8 cellular contexts compared by ENCODE assay signal in genomic region chr1:37752583-37753471, GRCh38. TPM values are rescaled to one million over a fixed set of nuclear protein-coding genes. Genes with fewer than 3 reads are reported as not detected.
DNase-seq lines count a peak whose midpoint lies in the region; ATAC-seq and TF ChIP-seq lines count a peak whose summit lies in the region.

No MANE protein-coding gene starts in this region.

- no peaks in the 10 kb centered on the region for H3K79me2 ChIP-seq in trophoblast cell (ENCODE audit: control insufficient read depth, insufficient read depth, low read length, poor library complexity)

- H3K4me3 Mint-ChIP-seq in activated B cell treated with CpG ODN at 0.5 μM for 24 hours = peak overlapping the region; percentile 77

- no peaks in the 10 kb centered on the region for H3K36me3 Mint-ChIP-seq in activated B cell treated with CpG ODN at 0.5 μM for 24 hours (ENCODE audit: low read depth)

- ATAC-seq in activated B cell treated with CpG ODN at 0.5 μM for 24 hours (ENCODE audit: low read depth) (peak; percentile 76), foreskin keratinocyte (peak; percentile 60), GM21723 (IDR thresholded peaks at IDR 0.05; ENCODE audit: unreplicated experiment) (no peak)

- no peak overlapping the region for H4K12ac ChIP-seq in trophoblast cell (ENCODE audit: low read depth, low read length)

- H4K91ac ChIP-seq in trophoblast cell (ENCODE audit: low read depth, low read length) = no peak overlapping the region

- no peak overlapping the region for H3K23ac ChIP-seq in trophoblast cell (ENCODE audit: low read length)

- peak overlapping the region; percentile 70 for H3K4me3 ChIP-seq in trophoblast cell (ENCODE audit: low read depth, low read length)

- H3K27me3 ChIP-seq in foreskin keratinocyte (peaks cover 90% of the 10 kb centered on the region), trophoblast cell (ENCODE audit: insufficient read depth, low read length) (peaks cover 44% of the 10 kb centered on the region)

- no peaks in the 10 kb centered on the region for H3K36me3 ChIP-seq in trophoblast cell (ENCODE audit: control insufficient read depth in 1 of 2, insufficient read depth in 2 of 2, low read length in 2 of 2)

- H4K8ac ChIP-seq in trophoblast cell (ENCODE audit: low read depth, low read length) = no peak overlapping the region

- no peaks in the 10 kb centered on the region for H3K4me1 ChIP-seq in foreskin keratinocyte
- peaks cover 0 to 3% of the 10 kb centered on the region in 2 experiments for H3K4me1 ChIP-seq in trophoblast cell (ENCODE audit: control insufficient read depth in 1 of 2, insufficient read depth in 2 of 2, low read length in 2 of 2)

- no peak overlapping the region for H2BK12ac ChIP-seq in trophoblast cell (ENCODE audit: low read length)

- H3K9me3 ChIP-seq in trophoblast cell (ENCODE audit: insufficient read depth, low read depth, low read length) = peaks cover 7% of the 10 kb centered on the region

- H2BK5ac ChIP-seq in trophoblast cell (ENCODE audit: low read depth, low read length, poor library complexity) = no peak overlapping the region

- H3K9me3 Mint-ChIP-seq in activated B cell treated with CpG ODN at 0.5 μM for 24 hours = no peaks in the 10 kb centered on the region

- H2AK5ac ChIP-seq in trophoblast cell (ENCODE audit: low read length) = no peak overlapping the region

- POLR2A ChIA-PET in activated B cell treated with CpG ODN at 0.5 μM for 24 hours (lab: Charles Lee) = no interaction called here

- intact Hi-C loops in activated B cell treated with CpG ODN at 0.5 μM for 24 hours (cut with micrococcal nuclease) = no loop called here

- H3K9ac ChIP-seq in trophoblast cell (ENCODE audit: low read length) = no peak overlapping the region

- H3K79me1 ChIP-seq in trophoblast cell (ENCODE audit: low read length) = no peaks in the 10 kb centered on the region

- H2BK120ac ChIP-seq in trophoblast cell (ENCODE audit: insufficient read depth, low read length, poor library complexity) = no peak overlapping the region

- H3K27ac ChIP-seq in foreskin keratinocyte = no peak overlapping the region
- no peak overlapping the region for H3K27ac ChIP-seq in trophoblast cell (ENCODE audit: low read depth, low read length)

- no peak overlapping the region for H3K18ac ChIP-seq in trophoblast cell (ENCODE audit: low read length)

- WGBS in trophoblast cell (ENCODE audit: extremely low coverage, insufficient coverage, insufficient read length) = no CpG with 5 or more reads among the region's 105 CpGs

- H3K27me3 Mint-ChIP-seq in activated B cell treated with CpG ODN at 0.5 μM for 24 hours = peaks cover 39% of the 10 kb centered on the region

- H3K4me2 ChIP-seq in trophoblast cell (ENCODE audit: low read length) = peak overlapping the region; percentile 97

- H3K4ac ChIP-seq in trophoblast cell (ENCODE audit: low read depth, low read length) = no peak overlapping the region

- CTCF ChIA-PET in activated B cell treated with CpG ODN at 0.5 μM for 24 hours (lab: Charles Lee) = no interaction called here

- no peak overlapping the region for H2AFZ ChIP-seq in trophoblast cell (ENCODE audit: insufficient read depth, low read length, poor library complexity)

- no peak overlapping the region for H3K27ac Mint-ChIP-seq in activated B cell treated with CpG ODN at 0.5 μM for 24 hours

- H3K4me1 Mint-ChIP-seq in activated B cell treated with CpG ODN at 0.5 μM for 24 hours = peaks cover 13% of the 10 kb centered on the region

- DNase-seq in D341Med (ENCODE audit: low spot score) (peak; percentile 84), HK-2 (ENCODE audit: unreplicated experiment) (peak; percentile 53), activated B cell treated with CpG ODN at 0.5 μM for 24 hours (peak; percentile 36), foreskin keratinocyte (no peak), trophoblast cell (peak in 1 of 2 donors; percentile 35), retina (no peak), middle frontal gyrus (ENCODE audit: extremely low spot score, low spot score) (no peak)

- TF ChIP-seq CTCF in activated B cell treated with CpG ODN at 0.5 μM for 24 hours (IDR thresholded peaks at IDR 0.05) (no peak), foreskin keratinocyte (conservative IDR thresholded peaks at IDR 0.05) (no peak)

- no peak overlapping the region for H3K14ac ChIP-seq in trophoblast cell (ENCODE audit: low read length)

RNA-seq across cellular contexts. Expression of gene EPHA10, which starts 12.1 kb away (rescaled TPM):
- total RNA-seq in activated B cell treated with CpG ODN at 0.5 μM for 24 hours = 0.12 and 0.27 TPM in 2 replicates
- not detected in 2 replicates for total RNA-seq in foreskin keratinocyte
- not detected in 2 replicates for polyA plus RNA-seq in foreskin keratinocyte
- 0.03 TPM in 1 of 2 replicates, not detected in the other for polyA plus RNA-seq in trophoblast cell (2013)

RNA-seq across cellular contexts. Expression of gene MANEAL, which starts 40.8 kb away (rescaled TPM):
- total RNA-seq in activated B cell treated with CpG ODN at 0.5 μM for 24 hours (5.3 and 5.4 TPM in 2 replicates), foreskin keratinocyte (0.39 and 0.41 TPM in 2 replicates)
- 0.29 and 0.30 TPM in 2 replicates for polyA plus RNA-seq in foreskin keratinocyte
- 0.52 and 0.67 TPM in 2 replicates for polyA plus RNA-seq in trophoblast cell (2013)

RNA-seq across cellular contexts. Expression of gene C1orf122, which starts 54.8 kb away (rescaled TPM):
- total RNA-seq in activated B cell treated with CpG ODN at 0.5 μM for 24 hours (18.8 and 19.9 TPM in 2 replicates), foreskin keratinocyte (42.5 and 49.3 TPM in 2 replicates)
- 86.8 and 92.8 TPM in 2 replicates for polyA plus RNA-seq in foreskin keratinocyte
- 56.6 and 58.3 TPM in 2 replicates for polyA plus RNA-seq in trophoblast cell (2013)

RNA-seq across cellular contexts. Expression of gene YRDC, which starts 55.2 kb away (rescaled TPM):
- total RNA-seq in activated B cell treated with CpG ODN at 0.5 μM for 24 hours = 20.6 and 24.2 TPM in 2 replicates
- total RNA-seq in foreskin keratinocyte = 22.6 and 24.4 TPM in 2 replicates
- polyA plus RNA-seq in foreskin keratinocyte = 21.8 and 25.1 TPM in 2 replicates
- polyA plus RNA-seq in trophoblast cell (2013) = 22.4 and 22.8 TPM in 2 replicates

Comparison
In these comparisons a context has a peak if more than half of its experiments do, and no peak if none do; other contexts are left out.
1. DNase-seq: peak in D341Med (single experiment), HK-2 (single experiment) and activated B cell treated with CpG ODN at 0.5 μM for 24 hours (single experiment); none in foreskin keratinocyte (0 of 2), retina (single experiment) and middle frontal gyrus (single experiment).